Comparison of ENCODE assay signal across 1 cellular context in genomic region chr20:33686008-33686983, GRCh38.
TF ChIP-seq lines count a peak whose summit lies in the region.

TSS of gene E2F1 (minus strand) at chr20:33686385. CDS start at chr20:33686264, 121 bp downstream.

TF ChIP-seq in HepG2, 621 proteins besides CTCF, POLR2A, EP300 and RAD21 (continued from another document and continues in another):
- no peak for TF ChIP-seq WIZ (CRISPR knock-in tag; IDR thresholded peaks at IDR 0.05)
- peak; percentile 78 for TF ChIP-seq ZFP91 (CRISPR knock-in tag; IDR thresholded peaks at IDR 0.05; ENCODE audit: borderline replicate concordance)
- peak; percentile 34; the same call in 1 of the 2 replicates for TF ChIP-seq TGIF2 (CRISPR knock-in tag; IDR thresholded peaks at IDR 0.05)
- TF ChIP-seq ZFP1 (CRISPR knock-in tag; IDR thresholded peaks at IDR 0.05) = no peak
- peak; percentile 58 for TF ChIP-seq HMGXB4 (CRISPR knock-in tag; IDR thresholded peaks at IDR 0.05; ENCODE audit: borderline replicate concordance in 1 of 2, low read depth in 1 of 2)
- 0 out of 2 replicates have a peak, but pooled peaks have one; percentile 55 for TF ChIP-seq ZNF580 (CRISPR knock-in tag; IDR thresholded peaks at IDR 0.05; ENCODE audit: borderline replicate concordance, low read depth)
- TF ChIP-seq GTF2F1 (IDR thresholded peaks at IDR 0.05; ENCODE audit: low read length) = no peak
- TF ChIP-seq PREB (CRISPR knock-in tag; IDR thresholded peaks at IDR 0.05) = no peak
- peak; percentile 76 for TF ChIP-seq ZHX1 (CRISPR knock-in tag; IDR thresholded peaks at IDR 0.05; ENCODE audit: low read depth)
- TF ChIP-seq CBX5 (CRISPR knock-in tag; IDR thresholded peaks at IDR 0.05; ENCODE audit: borderline replicate concordance) = no peak
- TF ChIP-seq TOPORS (CRISPR knock-in tag; IDR thresholded peaks at IDR 0.05) = no peak
- TF ChIP-seq RFXANK (CRISPR knock-in tag; IDR thresholded peaks at IDR 0.05) = peak; percentile 76; the same call in 1 of the 2 replicates
- no peak for TF ChIP-seq THYN1 (CRISPR knock-in tag; IDR thresholded peaks at IDR 0.05; ENCODE audit: borderline replicate concordance, low read depth)
- TF ChIP-seq SRSF9 (IDR thresholded peaks at IDR 0.05; ENCODE audit: borderline replicate concordance, insufficient read depth, low read depth, low read length, poor library complexity, severe bottlenecking) = no peak
- peak; percentile 76 for TF ChIP-seq GABPB1 (CRISPR knock-in tag; IDR thresholded peaks at IDR 0.05)
- peak; percentile 93 for TF ChIP-seq DR1 (CRISPR knock-in tag; IDR thresholded peaks at IDR 0.05)
- TF ChIP-seq ZNF879 (CRISPR knock-in tag; IDR thresholded peaks at IDR 0.05) = no peak; the same call in 1 of the 2 replicates
- TF ChIP-seq ONECUT2 (CRISPR knock-in tag; IDR thresholded peaks at IDR 0.05) = peak; percentile 75
- TF ChIP-seq MXD3 (CRISPR knock-in tag; IDR thresholded peaks at IDR 0.05) = peak; percentile 91
- peak; percentile 92 for TF ChIP-seq ISX (CRISPR knock-in tag; conservative IDR thresholded peaks at IDR 0.05)
- TF ChIP-seq SAP130 (CRISPR knock-in tag; IDR thresholded peaks at IDR 0.05; ENCODE audit: low read depth) = peak; percentile 99
- peak; percentile 30; the same call in 1 of the 2 replicates for TF ChIP-seq ZNF362 (CRISPR knock-in tag; IDR thresholded peaks at IDR 0.05; ENCODE audit: borderline replicate concordance)
- TF ChIP-seq TFDP2 (CRISPR knock-in tag; IDR thresholded peaks at IDR 0.05) = peak; percentile 100
- peak; percentile 75; the same call in 1 of the 2 replicates for TF ChIP-seq ATF3 (CRISPR knock-in tag; IDR thresholded peaks at IDR 0.05)
- no peak for TF ChIP-seq PLSCR1 (CRISPR knock-in tag; IDR thresholded peaks at IDR 0.05; ENCODE audit: borderline replicate concordance)
- TF ChIP-seq JUN (CRISPR knock-in tag; IDR thresholded peaks at IDR 0.05) = no peak; the same call in 1 of the 2 replicates
- TF ChIP-seq MIXL1 (CRISPR knock-in tag; IDR thresholded peaks at IDR 0.05) = 0 out of 2 replicates have a peak, but pooled peaks have one; percentile 24
- no peak for TF ChIP-seq MTA3 (CRISPR knock-in tag; IDR thresholded peaks at IDR 0.05)
- TF ChIP-seq RAD51 (IDR thresholded peaks at IDR 0.05; ENCODE audit: borderline replicate concordance) = no peak
- no peak for TF ChIP-seq NCOR1 (IDR thresholded peaks at IDR 0.05; ENCODE audit: borderline replicate concordance, low read length)
- peak; percentile 60; the same call in 1 of the 2 replicates for TF ChIP-seq ELF3 (CRISPR knock-in tag; IDR thresholded peaks at IDR 0.05)
- TF ChIP-seq ZBTB7A (CRISPR knock-in tag; IDR thresholded peaks at IDR 0.05) = peak; percentile 40; the same call in 1 of the 2 replicates
- TF ChIP-seq SNRNP70 (IDR thresholded peaks at IDR 0.05; ENCODE audit: low read depth, low read length) = no peak
- TF ChIP-seq CEBPB (IDR thresholded peaks at IDR 0.05; ENCODE audit: borderline replicate concordance, low read depth, low read length) = no peak
- TF ChIP-seq ZNF143 (CRISPR knock-in tag; IDR thresholded peaks at IDR 0.05) = peak; percentile 23; the same call in 1 of the 2 replicates
- no peak for TF ChIP-seq MIER2 (CRISPR knock-in tag; IDR thresholded peaks at IDR 0.05)
- TF ChIP-seq TMF1 (CRISPR knock-in tag; IDR thresholded peaks at IDR 0.05; ENCODE audit: low read depth) = peak; percentile 97; the same call in 1 of the 2 replicates
- TF ChIP-seq MAFF (IDR thresholded peaks at IDR 0.05; ENCODE audit: low read depth, low read length) = no peak
- TF ChIP-seq ARNTL (CRISPR knock-in tag; IDR thresholded peaks at IDR 0.05) = peak; percentile 67; the same call in 1 of the 2 replicates
- TF ChIP-seq ZBTB2 (CRISPR knock-in tag; IDR thresholded peaks at IDR 0.05; ENCODE audit: low read depth) = peak; percentile 90
- TF ChIP-seq ZNF44 (CRISPR knock-in tag; IDR thresholded peaks at IDR 0.05) = 0 out of 2 replicates have a peak, but pooled peaks have one; percentile 5
- TF ChIP-seq HOXA3 (CRISPR knock-in tag; IDR thresholded peaks at IDR 0.05) = peak; percentile 91
- TF ChIP-seq ZNF768 (CRISPR knock-in tag; IDR thresholded peaks at IDR 0.05) = peak; percentile 64; the same call in 1 of the 2 replicates
- TF ChIP-seq MED8 (CRISPR knock-in tag; IDR thresholded peaks at IDR 0.05; ENCODE audit: insufficient replicate concordance) = peak; percentile 39
- TF ChIP-seq NRL (CRISPR knock-in tag; IDR thresholded peaks at IDR 0.05; ENCODE audit: borderline replicate concordance) = no peak; the same call in 1 of the 2 replicates
- no peak for TF ChIP-seq HDAC6 (IDR thresholded peaks at IDR 0.05; ENCODE audit: low read depth, low read length)
- TF ChIP-seq BRF2 (CRISPR knock-in tag; IDR thresholded peaks at IDR 0.05) = peak; percentile 95
- peak; percentile 71 for TF ChIP-seq RBFOX2 (IDR thresholded peaks at IDR 0.05; ENCODE audit: low read depth, low read length)
- peak; percentile 61 for TF ChIP-seq ZFP41 (CRISPR knock-in tag; IDR thresholded peaks at IDR 0.05; ENCODE audit: borderline replicate concordance)
- no peak for TF ChIP-seq ZFP36L2 (CRISPR knock-in tag; IDR thresholded peaks at IDR 0.05)
- 0 out of 2 replicates have a peak, but pooled peaks have one; percentile 0 for TF ChIP-seq NR2F6 (IDR thresholded peaks at IDR 0.05)
- TF ChIP-seq NR2F6 (CRISPR knock-in tag; IDR thresholded peaks at IDR 0.05) = 0 out of 2 replicates have a peak, but pooled peaks have one; percentile 4
- peak; percentile 92; the same call in 1 of the 2 replicates for TF ChIP-seq IRX3 (CRISPR knock-in tag; IDR thresholded peaks at IDR 0.05; ENCODE audit: borderline replicate concordance, low read depth)
- TF ChIP-seq ZNF441 (CRISPR knock-in tag; IDR thresholded peaks at IDR 0.05; ENCODE audit: borderline replicate concordance) = peak; percentile 87; the same call in 1 of the 2 replicates
